20 cellular contexts compared by ENCODE assay signal in the genomic region with DNA sequence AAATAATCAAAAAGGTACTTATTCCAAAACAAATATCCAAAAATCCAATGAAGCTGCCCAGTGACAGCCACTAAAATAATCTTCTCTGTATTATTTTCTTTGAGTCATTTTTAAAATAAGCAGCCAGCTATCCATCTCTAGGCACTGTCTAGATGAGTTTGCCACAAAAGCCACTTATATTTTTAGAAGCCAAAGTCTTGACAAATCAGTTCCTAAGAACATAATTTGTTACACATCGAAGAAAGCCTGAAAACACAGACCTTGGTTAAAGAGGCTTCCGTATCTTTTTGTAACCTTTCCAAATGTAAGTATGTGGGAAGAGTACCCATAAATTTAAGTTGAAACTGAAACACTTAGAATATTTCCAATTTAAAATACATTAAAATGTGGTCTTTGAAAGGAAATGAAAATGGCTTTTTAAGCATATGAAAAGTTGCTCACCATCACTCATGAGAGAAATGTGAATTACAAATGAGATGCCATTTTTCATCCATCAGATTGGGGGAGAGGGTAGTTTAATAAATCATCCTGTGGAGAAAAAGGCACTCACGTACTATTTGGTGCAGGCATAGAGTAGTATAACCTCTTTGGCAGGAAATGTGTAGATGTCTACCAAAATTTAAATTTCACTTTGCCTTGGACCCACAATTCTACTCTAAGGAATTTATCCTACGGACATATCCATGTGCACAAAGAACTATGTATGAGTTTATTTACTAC.
A peak's percentile ranks its signal among the peaks of the same experiment; 100 is the strongest.
DNase-seq lines count a peak whose midpoint lies in the region; FAIRE-seq and TF ChIP-seq lines count a peak whose summit lies in the region.
"Had no signal": no experiment of that assay in that cellular context is flagged by ENCODE, and none has a peak within 500 bp of the region (broad histone marks: within the 10 kb centered on the region; RNA-seq: fewer than 3 reads in every experiment).

No MANE protein-coding gene starts in this region.

- H3K9me3 Mint-ChIP-seq in activated naive CD4-positive, alpha-beta T cell treated with anti-CD3 and anti-CD28 coated beads, Interleukin-2, amount 10 ng/mL, durations not matched to agents 7 days and 5 days = no peaks in the 10 kb centered on the region
- H3K9me3 Mint-ChIP-seq: CD8-positive, alpha-beta memory T cell; memory B cell had no signal

- H3K4me1 Mint-ChIP-seq in activated naive CD4-positive, alpha-beta T cell treated with anti-CD3 and anti-CD28 coated beads, Interleukin-2, amount 10 ng/mL, durations not matched to agents 7 days and 5 days = peaks cover 37% of the 10 kb centered on the region
- H3K4me1 Mint-ChIP-seq: memory B cell had no signal

- no peaks in the 10 kb centered on the region for H3K79me2 ChIP-seq in fibroblast of lung (ENCODE audit: control insufficient read depth, insufficient read depth, low read length)

- FAIRE-seq in HTR-8/SVneo (lab: Jason Lieb, UNC) = no peak
- FAIRE-seq: H1 had no signal

- H3K27me3 Mint-ChIP-seq in activated naive CD4-positive, alpha-beta T cell treated with anti-CD3 and anti-CD28 coated beads, Interleukin-2, amount 10 ng/mL, durations not matched to agents 7 days and 5 days = no peaks in the 10 kb centered on the region
- H3K27me3 Mint-ChIP-seq: CD8-positive, alpha-beta memory T cell had no signal

- H3K9me3 ChIP-seq in SK-N-MC (ENCODE audit: low read depth, low read length) (no peaks in the 10 kb centered on the region), fibroblast of lung (ENCODE audit: control insufficient read depth, insufficient read depth, low read depth, low read length) (no peaks in the 10 kb centered on the region)
- H3K9me3 ChIP-seq: breast epithelium, heart left ventricle had no signal

- H3K4me2 ChIP-seq in fibroblast of lung (ENCODE audit: extremely low read depth, insufficient read depth, low read length) = no peak overlapping the region
- H3K4me2 ChIP-seq: PC-9 had no signal

- peak overlapping the region; percentile 35 for H3K27ac Mint-ChIP-seq in activated naive CD4-positive, alpha-beta T cell treated with anti-CD3 and anti-CD28 coated beads, Interleukin-2, amount 10 ng/mL, durations not matched to agents 7 days and 5 days
- H3K27ac Mint-ChIP-seq: CD8-positive, alpha-beta memory T cell; memory B cell had no signal

- in situ Hi-C loops in G401 (cut with HindIII; ENCODE audit: low sequenced_read_pairs) = no loop called here

- no peaks in the 10 kb centered on the region for H3K4me1 ChIP-seq in fibroblast of lung (ENCODE audit: control insufficient read depth, extremely low read depth, insufficient read depth, low read length)
- H3K4me1 ChIP-seq: breast epithelium had no signal

- TF ChIP-seq CTCF in fibroblast of lung (conservative IDR thresholded peaks at IDR 0.05 in 1 of 2, IDR thresholded peaks at IDR 0.05 in 1 of 2; ENCODE audit: low read depth in 1 of 2, low read length in 2 of 2) = no peak

- H3K36me3 Mint-ChIP-seq in activated naive CD4-positive, alpha-beta T cell treated with anti-CD3 and anti-CD28 coated beads, Interleukin-2, amount 10 ng/mL, durations not matched to agents 7 days and 5 days = peaks cover 49% of the 10 kb centered on the region

- H3K27ac ChIP-seq in SK-N-MC = no peak overlapping the region
- H3K27ac ChIP-seq in fibroblast of lung (ENCODE audit: insufficient read depth, low read length) = no peak overlapping the region
- H3K27ac ChIP-seq: breast epithelium, heart left ventricle, PC-9 had no signal

- peaks cover 3% of the 10 kb centered on the region for H4K20me1 ChIP-seq in fibroblast of lung (ENCODE audit: control insufficient read depth, extremely low read depth, insufficient read depth, low read length)

- H3K27me3 ChIP-seq in fibroblast of lung (ENCODE audit: control insufficient read depth, insufficient read depth, low read length) = no peaks in the 10 kb centered on the region
- H3K27me3 ChIP-seq: breast epithelium, heart left ventricle had no signal

- no peak for DNase-seq in activated naive CD4-positive, alpha-beta T cell treated with anti-CD3 and anti-CD28 coated beads, Interleukin-2, amount 10 ng/mL, durations not matched to agents 7 days and 5 days
- DNase-seq in activated naive CD4-positive, alpha-beta T cell (lab: John Stamatoyannopoulos, UW) = no peak
- peak; percentile 12 for DNase-seq in SK-N-MC (ENCODE audit: low read depth, low spot score)
- DNase-seq in fibroblast of lung (ENCODE audit: low read depth in 2 of 2) = peak; percentile 13 to 76
- DNase-seq in stromal cell of bone marrow (ENCODE audit: low read depth) = peak; percentile 25
- no peak for DNase-seq in cortex of kidney (lab: John Stamatoyannopoulos, UW)
- no peak for DNase-seq in G401 (ENCODE audit: low spot score)
- no peak for DNase-seq in HTR-8/SVneo (ENCODE audit: insufficient read length, low spot score)
- DNase-seq: activated CD4-positive, alpha-beta T cell treated with anti-CD3 and anti-CD28 coated beads for 4 hours; CD8-positive, alpha-beta memory T cell; effector CD4-positive, alpha-beta T cell; heart left ventricle; islet precursor cell; NCI-H526 treated with DMSO at 0.1 percent for 48 hours; PC-9; right cardiac atrium; stimulated activated CD4-positive, alpha-beta T cell treated with anti-CD3 and anti-CD28 coated beads, Interleukin-1b, Interleukin-23, amount 100 ng/mL, for 48 hours had no signal

- no peak overlapping the region for H2AFZ ChIP-seq in fibroblast of lung (ENCODE audit: low read length)
- H2AFZ ChIP-seq: PC-9 had no signal

- CTCF ChIA-PET in activated naive CD4-positive, alpha-beta T cell treated with anti-CD3 and anti-CD28 coated beads, Interleukin-2, amount 10 ng/mL, durations not matched to agents 7 days and 5 days (lab: Charles Lee) = no interaction called here

- H3K4me3 ChIP-seq in SK-N-MC (no peak overlapping the region), fibroblast of lung (replicated peaks in 1 of 4; ENCODE audit: control extremely low read depth in 1 of 4, insufficient read depth in 1 of 4, low read depth in 3 of 4, low read length in 4 of 4) (no peak overlapping the region)
- H3K4me3 ChIP-seq: breast epithelium, heart left ventricle, PC-9 had no signal

- no peak overlapping the region for H3K4me3 Mint-ChIP-seq in activated naive CD4-positive, alpha-beta T cell treated with anti-CD3 and anti-CD28 coated beads, Interleukin-2, amount 10 ng/mL, durations not matched to agents 7 days and 5 days
- H3K4me3 Mint-ChIP-seq: CD8-positive, alpha-beta memory T cell; memory B cell had no signal

- H3K36me3 ChIP-seq in SK-N-MC (ENCODE audit: insufficient read depth, low read length) (no peaks in the 10 kb centered on the region), fibroblast of lung (ENCODE audit: control insufficient read depth, insufficient read depth, low read length) (no peaks in the 10 kb centered on the region)
- H3K36me3 ChIP-seq: breast epithelium, heart left ventricle had no signal

- H3K9ac ChIP-seq in SK-N-MC (ENCODE audit: insufficient read length) = peak overlapping the region; percentile 12
- H3K9ac ChIP-seq in fibroblast of lung (ENCODE audit: insufficient read depth, low read length) = no peak overlapping the region

Comparison
In these comparisons a context has a peak if more than half of its experiments do, and no peak if none do; other contexts are left out.
1. DNase-seq: peak in SK-N-MC (single experiment), fibroblast of lung (2 of 2) and stromal cell of bone marrow (single experiment); none in activated naive CD4-positive, alpha-beta T cell treated with anti-CD3 and anti-CD28 coated beads, Interleukin-2, amount 10 ng/mL, durations not matched to agents 7 days and 5 days (single experiment), activated naive CD4-positive, alpha-beta T cell (0 of 4), cortex of kidney (single experiment), G401 (single experiment) and HTR-8/SVneo (single experiment).